ENCODE assay signal across 27 cellular contexts in the genomic region with DNA sequence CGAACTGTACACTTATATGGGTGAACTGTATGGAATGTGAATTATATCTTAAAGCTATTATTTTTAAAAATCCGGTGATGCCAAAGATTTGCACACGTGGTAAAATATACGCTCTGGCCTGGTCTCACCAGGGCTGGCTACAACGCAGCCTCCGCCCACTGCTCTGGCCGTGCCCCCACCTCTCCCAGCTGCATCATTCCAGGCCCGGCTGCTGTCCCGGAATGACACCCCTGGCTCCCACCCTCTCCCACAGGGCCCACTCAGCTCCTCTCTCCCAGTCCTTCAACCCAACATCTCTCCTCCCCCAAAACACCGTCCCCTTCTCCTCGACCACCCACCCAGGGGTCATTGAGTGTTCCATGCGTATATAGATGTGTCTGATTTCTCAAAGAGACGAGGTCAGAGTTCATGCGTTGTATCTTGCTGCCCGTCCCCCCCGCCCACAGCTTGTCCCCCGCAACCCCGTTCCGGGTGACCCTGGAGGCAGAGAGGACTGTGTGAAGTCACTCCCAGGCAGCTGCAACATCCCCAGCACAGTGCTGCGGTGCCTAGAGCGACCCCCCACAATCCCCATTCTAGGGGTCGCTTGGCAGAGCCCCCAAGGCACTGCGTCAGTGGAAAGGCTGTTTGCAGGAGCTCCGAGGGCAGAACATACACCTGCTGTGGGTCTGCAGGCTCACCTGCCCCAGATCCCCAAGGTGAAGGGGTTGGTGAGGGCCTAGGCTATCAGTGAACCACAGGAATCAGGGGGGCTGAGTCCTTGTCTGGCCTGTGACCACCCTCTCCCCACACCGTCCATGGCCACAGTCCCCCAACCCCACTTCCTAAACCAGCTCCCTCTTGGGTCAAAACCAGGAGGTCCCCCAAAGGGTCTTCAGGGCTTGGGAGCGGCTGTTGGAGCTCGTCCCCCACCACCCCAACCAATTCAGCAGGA. TPM values are rescaled to one million over a fixed set of nuclear protein-coding genes. Genes with fewer than 3 reads are reported as not detected.
DNase-seq lines count a peak whose midpoint lies in the region; ATAC-seq and TF ChIP-seq lines count a peak whose summit lies in the region.
"Had no signal": no experiment of that assay in that cellular context is flagged by ENCODE, and none has a peak within 500 bp of the region (broad histone marks: within the 10 kb centered on the region; RNA-seq: fewer than 3 reads in every experiment).

No MANE protein-coding gene starts in this region.

- no peak overlapping the region for H3K4me3 Mint-ChIP-seq in naive thymus-derived CD4-positive, alpha-beta T cell
- no peak overlapping the region for H3K4me3 Mint-ChIP-seq in stimulated activated effector memory CD8-positive, alpha-beta T cell treated with anti-CD3 and anti-CD28 coated beads, Interleukin-12 subunit alpha, Interleukin-12 subunit beta, amount 100 ng/mL, for 72 hours
- H3K4me3 Mint-ChIP-seq in Calu3 (ENCODE audit: low read depth, unreplicated experiment) = no peak overlapping the region
- H3K4me3 Mint-ChIP-seq: activated CD4-positive, alpha-beta T cell treated with anti-CD3 and anti-CD28 coated beads, Interleukin-2, amount 10 ng/mL, durations not matched to agents 7 days and 5 days; activated T-cell treated with anti-CD3 and anti-CD28 coated beads, Interleukin-2, amount 50 U/mL, for 72 hours; B cell; stimulated activated naive B cell treated with anti-CD40 and anti-IgM and Interleukin-4, amounts not matched to agents 10 μg/mL and 1 μg/mL and 100 μg/mL, for 72 hours; T-cell; WTC11 had no signal

- peaks cover 0 to 25% (median 13%) of the 10 kb centered on the region in 11 donors for H3K9me3 Mint-ChIP-seq in naive thymus-derived CD4-positive, alpha-beta T cell
- peaks cover 16% of the 10 kb centered on the region for H3K9me3 Mint-ChIP-seq in stimulated activated effector memory CD8-positive, alpha-beta T cell treated with anti-CD3 and anti-CD28 coated beads, Interleukin-12 subunit alpha, Interleukin-12 subunit beta, amount 100 ng/mL, for 72 hours
- no peaks in the 10 kb centered on the region for H3K9me3 Mint-ChIP-seq in Calu3 (ENCODE audit: low read depth, unreplicated experiment)

- BruUV-seq in Calu3 (replicated peaks; lab: Mats Ljungman, UMichigan) = no TSS peak

- peak; percentile 38 for DNase-seq in H7
- no peak for DNase-seq in coronary artery (ENCODE audit: low spot score)
- no peak for DNase-seq in naive thymus-derived CD4-positive, alpha-beta T cell
- DNase-seq in stimulated activated effector memory CD8-positive, alpha-beta T cell treated with anti-CD3 and anti-CD28 coated beads, Interleukin-12 subunit alpha, Interleukin-12 subunit beta, amount 100 ng/mL, for 72 hours (ENCODE audit: low spot score in 2 of 2) = no peak
- no peak for DNase-seq in DMS 273 (lab: John Stamatoyannopoulos, UW; ENCODE audit: unreplicated experiment)
- no peak for DNase-seq in Calu3
- no peak for DNase-seq in ureter (ENCODE audit: low spot score)
- DNase-seq: ACHN; activated CD4-positive, alpha-beta T cell treated with anti-CD3 and anti-CD28 coated beads, Interleukin-2, amount 10 ng/mL, durations not matched to agents 7 days and 5 days; activated naive CD4-positive, alpha-beta T cell treated with Interleukin-2 at 50 U/mL for 16 hours; activated T-cell treated with anti-CD3 and anti-CD28 coated beads, Interleukin-2, amount 50 U/mL, for 72 hours; CD8-positive, alpha-beta memory T cell; DMS153; effector CD8-positive, alpha-beta T cell; left lung; NCI-H1048; NCI-H1694 treated with DMSO at 0.1 percent for 48 hours; NCI-H446 treated with DMSO at 0.1 percent for 48 hours; NCI-H82; nucleus accumbens; stimulated activated naive B cell treated with anti-CD40 and anti-IgM and Interleukin-4, amounts not matched to agents 10 μg/mL and 1 μg/mL and 100 μg/mL, for 72 hours; T-cell; uterus had no signal

- H3K27ac Mint-ChIP-seq in naive thymus-derived CD4-positive, alpha-beta T cell = peak overlapping the region in 5 of 9 donors; percentile 16 to 76 (median 54)
- peak overlapping the region; percentile 67 for H3K27ac Mint-ChIP-seq in stimulated activated effector memory CD8-positive, alpha-beta T cell treated with anti-CD3 and anti-CD28 coated beads, Interleukin-12 subunit alpha, Interleukin-12 subunit beta, amount 100 ng/mL, for 72 hours
- no peak overlapping the region for H3K27ac Mint-ChIP-seq in Calu3 (ENCODE audit: unreplicated experiment)
- H3K27ac Mint-ChIP-seq: activated CD4-positive, alpha-beta T cell treated with anti-CD3 and anti-CD28 coated beads, Interleukin-2, amount 10 ng/mL, durations not matched to agents 7 days and 5 days; activated T-cell treated with anti-CD3 and anti-CD28 coated beads, Interleukin-2, amount 50 U/mL, for 72 hours; B cell; stimulated activated naive B cell treated with anti-CD40 and anti-IgM and Interleukin-4, amounts not matched to agents 10 μg/mL and 1 μg/mL and 100 μg/mL, for 72 hours; WTC11 had no signal

- CTCF ChIA-PET in naive thymus-derived CD4-positive, alpha-beta T cell (lab: Charles Lee) = interaction anchor here (0.8 to 1.2 kb wide), 3 partner anchors 20 to 66 kb away, joined by 3 to 5 read pairs (median 4); no protein-coding TSS in a partner anchor
- CTCF ChIA-PET in Calu3 (lab: Charles Lee) = no interaction called here

- H3K4me1 Mint-ChIP-seq in naive thymus-derived CD4-positive, alpha-beta T cell = peaks cover 30 to 78% (median 67%) of the 10 kb centered on the region in 7 donors
- H3K4me1 Mint-ChIP-seq in stimulated activated effector memory CD8-positive, alpha-beta T cell treated with anti-CD3 and anti-CD28 coated beads, Interleukin-12 subunit alpha, Interleukin-12 subunit beta, amount 100 ng/mL, for 72 hours = peaks cover 64% of the 10 kb centered on the region
- no peaks in the 10 kb centered on the region for H3K4me1 Mint-ChIP-seq in Calu3 (ENCODE audit: low read depth, unreplicated experiment)

- H3K36me3 Mint-ChIP-seq in naive thymus-derived CD4-positive, alpha-beta T cell = peaks cover 22 to 45% (median 33%) of the 10 kb centered on the region in 5 donors
- peaks cover 45% of the 10 kb centered on the region for H3K36me3 Mint-ChIP-seq in stimulated activated effector memory CD8-positive, alpha-beta T cell treated with anti-CD3 and anti-CD28 coated beads, Interleukin-12 subunit alpha, Interleukin-12 subunit beta, amount 100 ng/mL, for 72 hours
- no peaks in the 10 kb centered on the region for H3K36me3 Mint-ChIP-seq in Calu3 (ENCODE audit: insufficient read depth, unreplicated experiment)

- ATAC-seq in naive thymus-derived CD4-positive, alpha-beta T cell = no peak
- ATAC-seq in stimulated activated effector memory CD8-positive, alpha-beta T cell treated with anti-CD3 and anti-CD28 coated beads, Interleukin-12 subunit alpha, Interleukin-12 subunit beta, amount 100 ng/mL, for 72 hours = no peak
- ATAC-seq: activated T-cell treated with anti-CD3 and anti-CD28 coated beads, Interleukin-2, amount 50 U/mL, for 72 hours; left lung; stimulated activated naive B cell treated with anti-CD40 and anti-IgM and Interleukin-4, amounts not matched to agents 10 μg/mL and 1 μg/mL and 100 μg/mL, for 72 hours; T-cell; WTC11 had no signal

- no peaks in the 10 kb centered on the region; the same call in none of the 2 replicates for H3K36me3 ChIP-seq in H7 (replicated peaks; ENCODE audit: control insufficient read depth, insufficient read depth, low read length)
- H3K36me3 ChIP-seq in naive thymus-derived CD4-positive, alpha-beta T cell (ENCODE audit: control insufficient read depth in 2 of 3, insufficient read depth in 3 of 3, low read length in 3 of 3) = peaks cover 0 to 16% (median 0%) of the 10 kb centered on the region in 3 experiments
- H3K36me3 ChIP-seq: SJSA1, uterus had no signal

- H3K27me3 ChIP-seq in H7 (ENCODE audit: control insufficient read depth, insufficient read depth, low read length) = no peaks in the 10 kb centered on the region
- no peaks in the 10 kb centered on the region for H3K27me3 ChIP-seq in naive thymus-derived CD4-positive, alpha-beta T cell (ENCODE audit: control insufficient read depth in 2 of 2, insufficient read depth in 2 of 2, low read length in 2 of 2)
- H3K27me3 ChIP-seq: left lung, SJSA1, suprapubic skin, uterus had no signal

- TF ChIP-seq CTCF in coronary artery (IDR thresholded peaks at IDR 0.05) = no peak
- no peak for TF ChIP-seq CTCF in Calu3 (IDR thresholded peaks at IDR 0.05; ENCODE audit: unreplicated experiment)

- POLR2A ChIA-PET in naive thymus-derived CD4-positive, alpha-beta T cell (lab: Charles Lee) = interaction anchor here (0.6 to 1.4 kb wide), 3 partner anchors 19 to 166 kb away, joined by 3 read pairs; no protein-coding TSS in a partner anchor

- intact Hi-C loops in naive thymus-derived CD4-positive, alpha-beta T cell (cut with micrococcal nuclease) = no loop called here
- intact Hi-C loops in Calu3 (cut with micrococcal nuclease; ENCODE audit: unreplicated experiment) = no loop called here

- peaks cover 0 to 14% (median 7%) of the 10 kb centered on the region in 3 experiments for H3K9me3 ChIP-seq in naive thymus-derived CD4-positive, alpha-beta T cell (ENCODE audit: control insufficient read depth in 2 of 3, low read length in 3 of 3)
- H3K9me3 ChIP-seq: uterus had no signal

- peak overlapping the region; percentile 35 to 41 for H3K27ac ChIP-seq in coronary artery
- no peak overlapping the region for H3K27ac ChIP-seq in naive thymus-derived CD4-positive, alpha-beta T cell (ENCODE audit: low read depth, low read length)
- H3K27ac ChIP-seq: left lung, SJSA1, suprapubic skin had no signal

- H3K4me3 ChIP-seq in H7 (ENCODE audit: insufficient read depth, low read depth, low read length) (no peak overlapping the region), coronary artery (no peak overlapping the region)
- no peak overlapping the region for H3K4me3 ChIP-seq in naive thymus-derived CD4-positive, alpha-beta T cell (ENCODE audit: low read length)
- H3K4me3 ChIP-seq: left lung, SJSA1, suprapubic skin, uterus had no signal

- H3K27me3 Mint-ChIP-seq in naive thymus-derived CD4-positive, alpha-beta T cell = no peaks in the 10 kb centered on the region
- H3K27me3 Mint-ChIP-seq in Calu3 (ENCODE audit: unreplicated experiment) = no peaks in the 10 kb centered on the region
- H3K27me3 Mint-ChIP-seq: activated CD4-positive, alpha-beta T cell treated with anti-CD3 and anti-CD28 coated beads, Interleukin-2, amount 10 ng/mL, durations not matched to agents 7 days and 5 days; B cell; CD8-positive, alpha-beta memory T cell; T-cell had no signal

- H3K4me1 ChIP-seq in naive thymus-derived CD4-positive, alpha-beta T cell (ENCODE audit: control insufficient read depth in 2 of 2, insufficient read depth in 2 of 2, low read length in 2 of 2) = peaks cover 5 to 21% of the 10 kb centered on the region in 2 donors
- H3K4me1 ChIP-seq: SJSA1 had no signal

RNA-seq across cellular contexts. Expression of a gene that starts 13.3 kb away (rescaled TPM):
- total RNA-seq in H7 (2014; rRNA removed; shearing (Covaris generic)) = 48.6 and 63.1 TPM in 2 replicates
- total RNA-seq in naive thymus-derived CD4-positive, alpha-beta T cell = 100 to 1,000 TPM in 3 of 5 experiments, 10 to 100 TPM in 2; 78.9 to 117 (median 106) TPM
- polyA plus RNA-seq in naive thymus-derived CD4-positive, alpha-beta T cell = 10 to 100 TPM; 19.4 to 29.0 TPM
- total RNA-seq in Calu3 (2022) = 32.8 and 35.7 TPM in 2 replicates
- 40.1 TPM for total RNA-seq in ureter
